8 cellular contexts compared by ENCODE assay signal in genomic region chr17:65785109-65785508, GRCh38.
DNase-seq lines count a peak whose midpoint lies in the region; ATAC-seq and TF ChIP-seq lines count a peak whose summit lies in the region.

No MANE protein-coding gene starts in this region.

- no peak overlapping the region for H3K4me2 ChIP-seq in parathyroid adenoma (ENCODE audit: low read length)

- ATAC-seq in GM18498 (IDR thresholded peaks at IDR 0.05; ENCODE audit: unreplicated experiment), result no peak
- ATAC-seq in HG03439 (IDR thresholded peaks at IDR 0.05; ENCODE audit: unreplicated experiment), result no peak
- no peak for ATAC-seq in GM21381 (IDR thresholded peaks at IDR 0.05; ENCODE audit: unreplicated experiment)

- peak overlapping the region; percentile 42 for H3K27ac ChIP-seq in SJCRH30
- H3K27ac ChIP-seq in parathyroid adenoma, result peak overlapping the region; percentile 3

- TF ChIP-seq CTCF in parathyroid adenoma (IDR thresholded peaks at IDR 0.05), result no peak

- H3K4me1 ChIP-seq in SJCRH30, result peaks cover 15% of the 10 kb centered on the region
- H3K4me1 ChIP-seq in parathyroid adenoma, result no peaks in the 10 kb centered on the region

- H3K4me3 ChIP-seq in SJCRH30 (no peak overlapping the region), parathyroid adenoma (ENCODE audit: low read depth, low read length) (no peak overlapping the region)

- no peaks in the 10 kb centered on the region for H3K27me3 ChIP-seq in SJCRH30
- no peaks in the 10 kb centered on the region for H3K27me3 ChIP-seq in parathyroid adenoma (ENCODE audit: control insufficient read depth, insufficient read depth, low read length)

- no peaks in the 10 kb centered on the region for H3K79me2 ChIP-seq in parathyroid adenoma

- no peak overlapping the region for H2AFZ ChIP-seq in parathyroid adenoma

- H3K9ac ChIP-seq in parathyroid adenoma, result no peak overlapping the region

- DNase-seq in DMS53 (lab: John Stamatoyannopoulos, UW) (peak; percentile 25), SJCRH30 (peak in 1 of 2 experiments; percentile 57), fibroblast of peridontal ligament (ENCODE audit: extremely low read depth) (peak; percentile 99), iPS-NIHi7 (ENCODE audit: extremely low spot score) (no peak)

- no peaks in the 10 kb centered on the region for H3K36me3 ChIP-seq in SJCRH30
- no peaks in the 10 kb centered on the region for H3K36me3 ChIP-seq in parathyroid adenoma (ENCODE audit: control insufficient read depth, insufficient read depth, low read length)

- H3K9me3 ChIP-seq in SJCRH30 (replicated peaks) (no peaks in the 10 kb centered on the region), parathyroid adenoma (ENCODE audit: control insufficient read depth, low read length) (no peaks in the 10 kb centered on the region)
